In genomic region chr1:17653728-17654351, GRCh38 we compare ENCODE assay signal across 8 cellular contexts.
DNase-seq lines count a peak whose midpoint lies in the region; ATAC-seq and TF ChIP-seq lines count a peak whose summit lies in the region.

No MANE protein-coding gene starts in this region.

- ATAC-seq in T-helper 17 cell (no peak), GM19023 (IDR thresholded peaks at IDR 0.05; ENCODE audit: unreplicated experiment) (no peak)

- H3K27ac ChIP-seq in A673 (ENCODE audit: low read depth, low read length, poor library complexity, severe bottlenecking) (no peak overlapping the region), left ventricle myocardium inferior (replicated peaks) (peak overlapping the region; percentile 48), spleen (no peak overlapping the region)

- H3K4me3 ChIP-seq in A673 (ENCODE audit: low read depth, low read length, poor library complexity, severe bottlenecking) = no peak overlapping the region
- H3K4me3 ChIP-seq in GM12864 (ENCODE audit: low read depth, low read length) = no peak overlapping the region
- H3K4me3 ChIP-seq in left ventricle myocardium inferior = no peak overlapping the region
- H3K4me3 ChIP-seq in spleen = no peak overlapping the region

- CTCF ChIA-PET in A673 (lab: Charles Lee) = interaction anchor here (1.0 to 1.2 kb wide), 3 partner anchors 12 to 447 kb away, joined by 3 to 5 read pairs (median 3); no protein-coding TSS in a partner anchor

- H3K36me3 Mint-ChIP-seq in T-helper 17 cell (ENCODE audit: low read depth) = no peaks in the 10 kb centered on the region

- H3K27ac Mint-ChIP-seq in T-helper 17 cell = no peak overlapping the region

- no TSS peak for BruUV-seq in A673 (replicated peaks; lab: Mats Ljungman, UMichigan)

- DNase-seq in A673 (ENCODE audit: low spot score) (peak; percentile 45), GM12864 (ENCODE audit: low read depth) (no peak), NCI-H2227 (lab: John Stamatoyannopoulos, UW; ENCODE audit: unreplicated experiment) (peak; percentile 81), left ventricle myocardium inferior (no peak), spleen (no peak), T-helper 17 cell (no peak)
- peak; percentile 19 for DNase-seq in activated naive CD4-positive, alpha-beta T cell treated with anti-CD3 and anti-CD28 coated beads, Interleukin-2, amount 50 U/mL, for 16 hours

- H3K27me3 ChIP-seq in A673 (replicated peaks; ENCODE audit: insufficient read depth, low read depth, low read length, poor library complexity) (no peaks in the 10 kb centered on the region), left ventricle myocardium inferior (ENCODE audit: low read depth) (no peaks in the 10 kb centered on the region), spleen (replicated peaks in 1 of 7) (no peaks in the 10 kb centered on the region)

- peaks cover 21% of the 10 kb centered on the region for H3K27me3 Mint-ChIP-seq in T-helper 17 cell

- H3K4me1 ChIP-seq in A673 (ENCODE audit: insufficient read depth, low read length, poor library complexity, severe bottlenecking) (no peaks in the 10 kb centered on the region), left ventricle myocardium inferior (peaks cover 17% of the 10 kb centered on the region), spleen (peaks cover 0 to 1% (median 0%) of the 10 kb centered on the region in 6 donors)

- intact Hi-C loops in A673 (cut with micrococcal nuclease; ENCODE audit: unreplicated experiment) (loop anchor here (5.0 kb wide), 1 partner anchor 928 kb away; no protein-coding TSS in a partner anchor), left ventricle myocardium inferior (cut with micrococcal nuclease) (no loop called here), spleen (cut with DNase I; ENCODE audit: low total_unique reads) (no loop called here)

- H3K4me1 Mint-ChIP-seq in T-helper 17 cell = peaks cover 7% of the 10 kb centered on the region

- 56 to 71% (median 63%) methylated on average over 8 to 9 of the region's 9 CpGs for WGBS in spleen, 5 donors

- H3K36me3 ChIP-seq in A673 (ENCODE audit: insufficient read depth, low read length, poor library complexity, severe bottlenecking) = no peaks in the 10 kb centered on the region
- H3K36me3 ChIP-seq in left ventricle myocardium inferior = peaks cover 62% of the 10 kb centered on the region
- H3K36me3 ChIP-seq in spleen = peaks cover 0 to 91% (median 11%) of the 10 kb centered on the region in 6 donors

- no peaks in the 10 kb centered on the region for H3K9me3 ChIP-seq in A673 (ENCODE audit: low read depth, low read length, poor library complexity, severe bottlenecking)
- no peaks in the 10 kb centered on the region for H3K9me3 ChIP-seq in left ventricle myocardium inferior (replicated peaks)
- H3K9me3 ChIP-seq in spleen = no peaks in the 10 kb centered on the region
- no peaks in the 10 kb centered on the region for H3K9me3 ChIP-seq in T-helper 17 cell (ENCODE audit: control insufficient read depth, low read length, poor library complexity, severe bottlenecking)

- no peak overlapping the region for H3K4me3 Mint-ChIP-seq in T-helper 17 cell

- peak; percentile 88 for TF ChIP-seq CTCF in A673 (conservative IDR thresholded peaks at IDR 0.05; ENCODE audit: low read depth, low read length)
- TF ChIP-seq CTCF in GM12864 (IDR thresholded peaks at IDR 0.05; ENCODE audit: low read depth, low read length, missing control alignments) = peak; percentile 77
- peak; percentile 72 for TF ChIP-seq CTCF in left ventricle myocardium inferior (IDR thresholded peaks at IDR 0.05; ENCODE audit: borderline replicate concordance)
- TF ChIP-seq CTCF in spleen (IDR thresholded peaks at IDR 0.05 in 8 of 11, conservative IDR thresholded peaks at IDR 0.05 in 3 of 11) = peak in 8 of 11 experiments; percentile 39 to 73 (median 61)

- TF ChIP-seq POLR2A in spleen (IDR thresholded peaks at IDR 0.05) = no peak

- POLR2A ChIA-PET in A673 (lab: Charles Lee; ENCODE audit: low non-redundant PET) = no interaction called here

Comparison
In these comparisons a context has a peak if more than half of its experiments do, and no peak if none do; other contexts are left out.
1. DNase-seq: peak in A673 (single experiment), NCI-H2227 (single experiment) and activated naive CD4-positive, alpha-beta T cell treated with anti-CD3 and anti-CD28 coated beads, Interleukin-2, amount 50 U/mL, for 16 hours (single experiment); none in GM12864 (single experiment), left ventricle myocardium inferior (single experiment), spleen (single experiment) and T-helper 17 cell (0 of 3).
2. Peak in every context shown above with its lines, with median percentiles within 50 percentile points of each other: CTCF ChIP-seq.